22 cellular contexts compared by ENCODE assay signal in the genomic region with DNA sequence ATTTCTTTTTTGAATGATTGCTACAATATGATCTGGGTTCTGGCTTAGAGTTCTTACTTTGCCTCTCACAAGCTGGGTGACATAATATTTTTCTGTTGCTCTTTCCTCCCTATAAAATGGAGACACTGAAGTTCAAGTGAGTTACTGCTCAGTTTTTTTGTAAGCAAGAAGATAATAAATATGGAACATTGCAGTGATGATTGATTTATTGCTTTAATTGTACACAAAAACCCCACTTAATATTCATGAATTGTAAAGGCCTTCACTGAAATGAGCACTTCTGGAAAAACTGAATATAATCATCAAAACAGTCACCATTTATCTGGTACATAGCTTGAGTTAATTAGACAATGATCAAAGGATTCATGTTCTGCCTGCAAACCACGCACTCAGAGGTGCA.
DNase-seq lines count a peak whose midpoint lies in the region; ATAC-seq, FAIRE-seq and TF ChIP-seq lines count a peak whose summit lies in the region.
"Had no signal": no experiment of that assay in that cellular context is flagged by ENCODE, and none has a peak within 500 bp of the region (broad histone marks: within the 10 kb centered on the region; RNA-seq: fewer than 3 reads in every experiment).

No MANE protein-coding gene starts in this region.

- 100% methylated on average over 1 of the region's 1 CpG for WGBS in K562 (ENCODE audit: insufficient coverage, low coverage, missing lambda C conversion rate)

- H3K36me3 ChIP-seq in HEK293 (ENCODE audit: control insufficient read depth in 2 of 2, insufficient read depth in 1 of 2, low read length in 2 of 2) (no peaks in the 10 kb centered on the region), K562 (ENCODE audit: control insufficient read depth, insufficient read depth, low read length) (no peaks in the 10 kb centered on the region), neural progenitor cell (no peaks in the 10 kb centered on the region)

- H3K27ac Mint-ChIP-seq in CD14-positive monocyte (peak overlapping the region; percentile 79 to 93 (median 90)), neural progenitor cell (no peak overlapping the region)
- H3K27ac Mint-ChIP-seq: B cell; CD4-positive, alpha-beta memory T cell had no signal

- H3K4me2 ChIP-seq in K562 (ENCODE audit: insufficient read depth, low read length) (no peak overlapping the region), neural progenitor cell (peak overlapping the region; percentile 6)

- no peak for DNase-seq in CD14-positive monocyte (ENCODE audit: low spot score)
- no peak for DNase-seq in K562 (ENCODE audit: extremely low read depth in 1 of 4, low spot score in 3 of 4)
- no peak for DNase-seq in neural progenitor cell (ENCODE audit: low spot score)
- no peak for DNase-seq in activated CD4-positive, alpha-beta T cell treated with anti-CD3 and anti-CD28 coated beads, Interleukin-2, amount 50 U/mL, for 4 hours
- no peak for DNase-seq in COLO668 (lab: John Stamatoyannopoulos, UW; ENCODE audit: unreplicated experiment)
- no peak for DNase-seq in H4 (ENCODE audit: low spot score)
- DNase-seq: C1 segment of cervical spinal cord; CD4-positive, alpha-beta memory T cell; COR-L47; DMS153; DMS79 treated with DMSO at 0.1 percent for 48 hours; EL; KBM-7 had no signal

- intact Hi-C loops in CD14-positive monocyte (cut with micrococcal nuclease): loop anchor here (5.0 to 10.0 kb wide), 2 partner anchors 72 to 74 kb away; a partner anchor contains a TSS
- intact Hi-C loops in K562 (cut with micrococcal nuclease): loop anchor here (5.0 kb wide), 1 partner anchor 44 kb away; no protein-coding TSS in a partner anchor

- peak overlapping the region; percentile 55 for H2AFZ ChIP-seq in K562 (ENCODE audit: low read depth, low read length)
- no peak overlapping the region for H2AFZ ChIP-seq in neural progenitor cell (replicated peaks)

- no peak overlapping the region for H3K4me3 ChIP-seq in HEK293 (ENCODE audit: low read depth, low read length)
- no peak overlapping the region for H3K4me3 ChIP-seq in K562
- H3K4me3 ChIP-seq in neural progenitor cell: no peak overlapping the region

- TF ChIP-seq EP300 in K562 (IDR thresholded peaks at IDR 0.05; ENCODE audit: low read length): no peak

- POLR2A ChIA-PET in HEK293 (lab: Yijun Ruan, JAX): no interaction called here
- POLR2A ChIA-PET in K562 (lab: Yijun Ruan, JAX): interaction anchor here (0.7 kb wide), 2 partner anchors 18 to 288 kb away, joined by 3 read pairs; no protein-coding TSS in a partner anchor

- no peaks in the 10 kb centered on the region for H3K79me2 ChIP-seq in K562 (ENCODE audit: control insufficient read depth, insufficient read depth, low read length)
- H3K79me2 ChIP-seq in neural progenitor cell (ENCODE audit: low read depth): no peaks in the 10 kb centered on the region

- peaks cover 8% of the 10 kb centered on the region for H3F3A ChIP-seq in neural progenitor cell (ENCODE audit: low read depth)

- no peaks in the 10 kb centered on the region for H3K9me1 ChIP-seq in K562 (ENCODE audit: control insufficient read depth, insufficient read depth, low read length)

- no peak overlapping the region for H3K9ac ChIP-seq in K562 (ENCODE audit: insufficient read depth in 1 of 2, low read depth in 2 of 2, low read length in 2 of 2)
- no peak overlapping the region for H3K9ac ChIP-seq in neural progenitor cell

- no peak for FAIRE-seq in K562 (lab: Jason Lieb, UNC)
- FAIRE-seq: A204.1, D721Med, G401.6, GM12891, H54 had no signal

- no peaks in the 10 kb centered on the region for H3K27me3 Mint-ChIP-seq in CD14-positive monocyte (ENCODE audit: low read depth in 3 of 3)
- no peaks in the 10 kb centered on the region for H3K27me3 Mint-ChIP-seq in neural progenitor cell (ENCODE audit: insufficient read depth, low read depth)
- H3K27me3 Mint-ChIP-seq: B cell; CD4-positive, alpha-beta memory T cell had no signal

- H3K4me1 ChIP-seq in HEK293 (ENCODE audit: control insufficient read depth, insufficient read depth, low read length) (no peaks in the 10 kb centered on the region), K562 (replicated peaks in 1 of 2; ENCODE audit: control insufficient read depth in 2 of 2, insufficient read depth in 2 of 2, low read length in 2 of 2) (peaks cover 10 to 25% of the 10 kb centered on the region in 2 experiments), neural progenitor cell (peaks cover 24% of the 10 kb centered on the region)

- H3K36me3 Mint-ChIP-seq in CD14-positive monocyte: no peaks in the 10 kb centered on the region
- H3K36me3 Mint-ChIP-seq in neural progenitor cell: no peaks in the 10 kb centered on the region
- H3K36me3 Mint-ChIP-seq: CD4-positive, alpha-beta memory T cell had no signal

- BruUV-seq in K562 (replicated peaks; lab: Mats Ljungman, UMichigan): no TSS peak

- H3K4me1 Mint-ChIP-seq in CD14-positive monocyte (peaks cover 61% of the 10 kb centered on the region), neural progenitor cell (peaks cover 13% of the 10 kb centered on the region)

- no peak for TF ChIP-seq CTCF in CD14-positive monocyte (IDR thresholded peaks at IDR 0.05)
- TF ChIP-seq CTCF in HEK293 (tag by site-specific recombination; IDR thresholded peaks at IDR 0.05): no peak
- TF ChIP-seq CTCF in K562 (IDR thresholded peaks at IDR 0.05 in 2 of 3, conservative IDR thresholded peaks at IDR 0.05 in 1 of 3; ENCODE audit: insufficient read depth in 2 of 3, low read depth in 1 of 3, low read length in 3 of 3): no peak
- no peak for TF ChIP-seq CTCF in neural progenitor cell (IDR thresholded peaks at IDR 0.05)

- H3K27ac ChIP-seq in HEK293 (ENCODE audit: extremely low read depth, low read depth, low read length) (no peak overlapping the region), K562 (ENCODE audit: extremely low read depth, low read depth, low read length) (0 out of 3 replicates have a peak overlapping the region, but pooled peaks have one; percentile 1), neural progenitor cell (no peak overlapping the region)

- H3K9me3 Mint-ChIP-seq in CD14-positive monocyte (peaks cover 0 to 3% (median 0%) of the 10 kb centered on the region in 7 donors), neural progenitor cell (no peaks in the 10 kb centered on the region)
- H3K9me3 Mint-ChIP-seq: CD4-positive, alpha-beta memory T cell had no signal

- H3K9me3 ChIP-seq in HEK293 (ENCODE audit: control insufficient read depth, insufficient read depth, low read depth, low read length): no peaks in the 10 kb centered on the region
- no peaks in the 10 kb centered on the region for H3K9me3 ChIP-seq in K562 (replicated peaks; ENCODE audit: control insufficient read depth, insufficient read depth, low read depth, low read length)
- no peaks in the 10 kb centered on the region for H3K9me3 ChIP-seq in neural progenitor cell (ENCODE audit: low read depth)

- H3K4me3 Mint-ChIP-seq in CD14-positive monocyte: no peak overlapping the region
- no peak overlapping the region for H3K4me3 Mint-ChIP-seq in neural progenitor cell
- H3K4me3 Mint-ChIP-seq: B cell; CD4-positive, alpha-beta memory T cell had no signal

- H3K27me3 ChIP-seq in K562 (ENCODE audit: control insufficient read depth in 2 of 2, insufficient read depth in 2 of 2, low read length in 2 of 2) (no peaks in the 10 kb centered on the region), neural progenitor cell (no peaks in the 10 kb centered on the region)

- no peak for TF ChIP-seq RAD21 in K562 (CRISPR knock-in tag; conservative IDR thresholded peaks at IDR 0.05 in 1 of 2, IDR thresholded peaks at IDR 0.05 in 1 of 2)

- in situ Hi-C loops in K562 (cut with MboI): loop anchor here (5.0 to 10.0 kb wide), 2 partner anchors 79 to 188 kb away; a partner anchor contains a TSS

- no peak for TF ChIP-seq POLR2A in K562 (conservative IDR thresholded peaks at IDR 0.05)

- CTCF ChIA-PET in HEK293 (lab: Yijun Ruan, JAX) (interaction anchor here (0.7 to 0.8 kb wide), 3 partner anchors 179 to 341 kb away, joined by 3 read pairs; no protein-coding TSS in a partner anchor), K562 (lab: Yijun Ruan, JAX; ENCODE audit: low intra/inter-chr PET ratio) (no interaction called here)

- no peaks in the 10 kb centered on the region for H4K20me1 ChIP-seq in K562 (replicated peaks; ENCODE audit: control insufficient read depth, insufficient read depth, low read length)
- H4K20me1 ChIP-seq in neural progenitor cell (ENCODE audit: low read depth): no peaks in the 10 kb centered on the region

- ATAC-seq in K562: no peak
- ATAC-seq in HG03045 (IDR thresholded peaks at IDR 0.05; ENCODE audit: unreplicated experiment): no peak
- ATAC-seq: HCT116 had no signal

TF ChIP-seq in HEK293, 187 proteins besides CTCF, POLR2A, EP300 and RAD21:
- TF ChIP-seq FEZF1 (tag by site-specific recombination; IDR thresholded peaks at IDR 0.05) (0 out of 2 replicates have a peak, but pooled peaks have one; percentile 9), ZNF157 (tag by site-specific recombination; IDR thresholded peaks at IDR 0.05) (no peak), MYNN (tag by site-specific recombination; IDR thresholded peaks at IDR 0.05; ENCODE audit: borderline replicate concordance) (no peak)

TF ChIP-seq in K562, 482 proteins besides CTCF, POLR2A, EP300 and RAD21 (continues in another document):
- TF ChIP-seq POLR2G (IDR thresholded peaks at IDR 0.05; ENCODE audit: low read depth, low read length) (no peak), TCF7L2 (IDR thresholded peaks at IDR 0.05; ENCODE audit: low read depth, low read length) (no peak), MEIS2 (IDR thresholded peaks at IDR 0.05; ENCODE audit: partially characterized antibody) (peak; percentile 77)
- TF ChIP-seq, protein P1, sequence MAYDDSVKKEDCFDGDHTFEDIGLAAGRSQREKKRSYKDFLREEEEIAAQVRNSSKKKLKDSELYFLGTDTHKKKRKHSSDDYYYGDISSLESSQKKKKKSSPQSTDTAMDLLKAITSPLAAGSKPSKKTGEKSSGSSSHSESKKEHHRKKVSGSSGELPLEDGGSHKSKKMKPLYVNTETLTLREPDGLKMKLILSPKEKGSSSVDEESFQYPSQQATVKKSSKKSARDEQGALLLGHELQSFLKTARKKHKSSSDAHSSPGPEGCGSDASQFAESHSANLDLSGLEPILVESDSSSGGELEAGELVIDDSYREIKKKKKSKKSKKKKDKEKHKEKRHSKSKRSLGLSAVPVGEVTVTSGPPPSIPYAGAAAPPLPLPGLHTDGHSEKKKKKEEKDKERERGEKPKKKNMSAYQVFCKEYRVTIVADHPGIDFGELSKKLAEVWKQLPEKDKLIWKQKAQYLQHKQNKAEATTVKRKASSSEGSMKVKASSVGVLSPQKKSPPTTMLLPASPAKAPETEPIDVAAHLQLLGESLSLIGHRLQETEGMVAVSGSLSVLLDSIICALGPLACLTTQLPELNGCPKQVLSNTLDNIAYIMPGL (CRISPR knock-in tag; IDR thresholded peaks at IDR 0.05): no peak
